ENCODE assay signal across 26 cellular contexts in genomic region chr18:73777356-73778051, GRCh38.
A peak's percentile ranks its signal among the peaks of the same experiment; 100 is the strongest.
DNase-seq lines count a peak whose midpoint lies in the region; ATAC-seq, FAIRE-seq and TF ChIP-seq lines count a peak whose summit lies in the region.
"Had no signal": no experiment of that assay in that cellular context is flagged by ENCODE, and none has a peak within 500 bp of the region (broad histone marks: within the 10 kb centered on the region; RNA-seq: fewer than 3 reads in every experiment).

No MANE protein-coding gene starts in this region.

- no peak overlapping the region; the same call in 1 of the 2 replicates for H3K4me2 ChIP-seq in DND-41 (ENCODE audit: insufficient read depth, low read length)
- no peak overlapping the region for H3K4me2 ChIP-seq in astrocyte (ENCODE audit: low read length)
- H3K4me2 ChIP-seq in keratinocyte (ENCODE audit: control insufficient read depth, extremely low read depth, insufficient read depth, low read depth, low read length), result no peak overlapping the region
- H3K4me2 ChIP-seq: KMS-11, PC-9 had no signal

- no peaks in the 10 kb centered on the region for H3K36me3 Mint-ChIP-seq in astrocyte (ENCODE audit: low read depth, unreplicated experiment)
- H3K36me3 Mint-ChIP-seq: CD14-positive monocyte; CD8-positive, alpha-beta memory T cell had no signal

- H3K4me3 Mint-ChIP-seq in astrocyte (ENCODE audit: unreplicated experiment), result no peak overlapping the region
- H3K4me3 Mint-ChIP-seq: B cell; CD14-positive monocyte; CD8-positive, alpha-beta memory T cell; HFFc6 had no signal

- H2AFZ ChIP-seq in DND-41 (ENCODE audit: low read depth, low read length) (peak overlapping the region; percentile 47; the same call in 1 of the 2 replicates), astrocyte (ENCODE audit: low read depth, low read length) (no peak overlapping the region), keratinocyte (ENCODE audit: control insufficient read depth, low read length) (peak overlapping the region; percentile 31)
- H2AFZ ChIP-seq: PC-9 had no signal

- H3K36me3 ChIP-seq in DND-41 (ENCODE audit: insufficient read depth, low read length), result no peaks in the 10 kb centered on the region
- H3K36me3 ChIP-seq in astrocyte (ENCODE audit: insufficient read depth, low read length), result no peaks in the 10 kb centered on the region
- H3K36me3 ChIP-seq in keratinocyte (ENCODE audit: control insufficient read depth in 2 of 2, extremely low read depth in 1 of 2, insufficient read depth in 2 of 2, low read length in 2 of 2), result no peaks in the 10 kb centered on the region
- H3K36me3 ChIP-seq: HAP-1 had no signal

- H3K9me3 Mint-ChIP-seq in astrocyte (ENCODE audit: unreplicated experiment), result no peaks in the 10 kb centered on the region
- H3K9me3 Mint-ChIP-seq: HFFc6 had no signal

- peaks cover 3% of the 10 kb centered on the region for H3K4me1 Mint-ChIP-seq in astrocyte (ENCODE audit: low read depth, unreplicated experiment)
- H3K4me1 Mint-ChIP-seq: B cell; CD8-positive, alpha-beta memory T cell had no signal

- TF ChIP-seq CTCF in DND-41 (IDR thresholded peaks at IDR 0.05; ENCODE audit: borderline replicate concordance, extremely low read depth, low read length, poor library complexity, severe bottlenecking) (no peak), astrocyte (IDR thresholded peaks at IDR 0.05; ENCODE audit: insufficient read depth, low read depth, low read length) (no peak), keratinocyte (optimal IDR thresholded peaks at IDR 0.05 in 1 of 3, IDR thresholded peaks at IDR 0.05 in 1 of 3, conservative IDR thresholded peaks at IDR 0.05 in 1 of 3; ENCODE audit: extremely low read depth in 1 of 3, insufficient read depth in 2 of 3, low read length in 3 of 3) (no peak), GM13976 (IDR thresholded peaks at IDR 0.05; ENCODE audit: borderline replicate concordance, control extremely low read depth, extremely low read depth, insufficient read depth, missing control alignments) (no peak)

- H3K9me3 ChIP-seq in DND-41 (ENCODE audit: insufficient read depth, low read length, severe bottlenecking) (no peaks in the 10 kb centered on the region), astrocyte (ENCODE audit: insufficient read depth, low read depth, low read length) (no peaks in the 10 kb centered on the region), keratinocyte (ENCODE audit: control insufficient read depth, low read depth, low read length) (no peaks in the 10 kb centered on the region)
- H3K9me3 ChIP-seq: HAP-1 had no signal

- dilution Hi-C loops in keratinocyte (cut with MboI; ENCODE audit: extremely low pct_ligation_motif_present, low sequenced_read_pairs), result no loop called here

- H3K9ac ChIP-seq in DND-41 (ENCODE audit: low read depth, low read length), result no peak overlapping the region; the same call in 1 of the 2 replicates
- H3K9ac ChIP-seq in astrocyte (ENCODE audit: low read length), result no peak overlapping the region
- H3K9ac ChIP-seq in keratinocyte (ENCODE audit: control insufficient read depth, extremely low read depth, insufficient read depth, low read length), result no peak overlapping the region
- H3K9ac ChIP-seq: KMS-11 had no signal

- H3K27ac ChIP-seq in DND-41 (ENCODE audit: low read length) (peak overlapping the region; percentile 72), astrocyte (ENCODE audit: low read depth, low read length) (no peak overlapping the region), keratinocyte (ENCODE audit: control insufficient read depth, insufficient read depth, low read length) (no peak overlapping the region)
- H3K27ac ChIP-seq: KMS-11, PC-9 had no signal

- H3K4me1 ChIP-seq in DND-41 (ENCODE audit: insufficient read depth, low read length) (peaks cover 28% of the 10 kb centered on the region), astrocyte (ENCODE audit: insufficient read depth, low read length) (no peaks in the 10 kb centered on the region), keratinocyte (ENCODE audit: control insufficient read depth, extremely low read depth, insufficient read depth, low read length) (peaks cover 16% of the 10 kb centered on the region)
- H3K4me1 ChIP-seq: HAP-1 had no signal

- DNase-seq in DND-41 (no peak), astrocyte (ENCODE audit: low read depth) (no peak), keratinocyte (ENCODE audit: low read depth, low spot score) (no peak), GM13976 (ENCODE audit: low spot score) (no peak), SIG-M5 (lab: John Stamatoyannopoulos, UW) (no peak), middle frontal gyrus (ENCODE audit: extremely low spot score, low spot score) (no peak)
- DNase-seq in Jurkat, Clone E6-1 (ENCODE audit: low read depth, low spot score), result peak; percentile 54
- DNase-seq: CD8-positive, alpha-beta memory T cell; DMS79 treated with DMSO at 0.1 percent for 48 hours; GOT3; HFFc6; NCI-H1092 treated with DMSO at 0.1 percent for 48 hours; NCI-H1436; NCI-H187; NCI-H2081 treated with DMSO at 0.1 percent for 48 hours; NCI-H446 treated with DMSO at 0.1 percent for 48 hours; NCI-H526; NCI-H82; PC-9; Right ventricle myocardium superior; SW 1271 had no signal

- no peaks in the 10 kb centered on the region for H4K20me1 ChIP-seq in DND-41 (ENCODE audit: insufficient read depth, low read length)
- H4K20me1 ChIP-seq in astrocyte (ENCODE audit: insufficient read depth, low read length), result no peaks in the 10 kb centered on the region
- H4K20me1 ChIP-seq in keratinocyte (ENCODE audit: control insufficient read depth, extremely low read depth, insufficient read depth, low read length), result no peaks in the 10 kb centered on the region

- in situ Hi-C loops in GM13976 (cut with MboI; ENCODE audit: low sequenced_read_pairs, unreplicated experiment), result no loop called here

- ATAC-seq in DND-41 (ENCODE audit: insufficient read depth, low read depth), result peak; percentile 74
- no peak for ATAC-seq in HG02763 (IDR thresholded peaks at IDR 0.05; ENCODE audit: unreplicated experiment)

- H3K27me3 Mint-ChIP-seq in astrocyte (ENCODE audit: low read depth, unreplicated experiment), result no peaks in the 10 kb centered on the region
- H3K27me3 Mint-ChIP-seq: B cell had no signal

- H3K27ac Mint-ChIP-seq in astrocyte (ENCODE audit: unreplicated experiment), result no peak overlapping the region
- H3K27ac Mint-ChIP-seq: B cell; CD14-positive monocyte; CD8-positive, alpha-beta memory T cell; HFFc6 had no signal

- H3K27me3 ChIP-seq in DND-41 (ENCODE audit: insufficient read depth, low read length, poor library complexity) (no peaks in the 10 kb centered on the region), astrocyte (ENCODE audit: insufficient read depth, low read length) (no peaks in the 10 kb centered on the region), keratinocyte (ENCODE audit: control insufficient read depth, extremely low read depth, insufficient read depth, low read length) (no peaks in the 10 kb centered on the region)

- H3K4me3 ChIP-seq in DND-41 (ENCODE audit: low read depth in 1 of 2, low read length in 2 of 2) (no peak overlapping the region), astrocyte (ENCODE audit: insufficient read depth, low read depth, low read length) (no peak overlapping the region), keratinocyte (ENCODE audit: control insufficient read depth in 2 of 3, extremely low read depth in 1 of 3, insufficient read depth in 2 of 3, low read depth in 1 of 3, low read length in 3 of 3) (no peak overlapping the region)
- no peak overlapping the region for H3K4me3 ChIP-seq in Jurkat, Clone E6-1 (ENCODE audit: low read length)
- H3K4me3 ChIP-seq: HAP-1, PC-9 had no signal

- FAIRE-seq in astrocyte (lab: Jason Lieb, UNC) (peak; percentile 39), keratinocyte (lab: Jason Lieb, UNC) (peak; percentile 52)

- H3K9me1 ChIP-seq in keratinocyte (ENCODE audit: control insufficient read depth, extremely low read depth, insufficient read depth, low read length), result no peaks in the 10 kb centered on the region

- H3K79me2 ChIP-seq in DND-41 (ENCODE audit: insufficient read depth, low read length) (no peaks in the 10 kb centered on the region), astrocyte (ENCODE audit: insufficient read depth, low read length) (no peaks in the 10 kb centered on the region), keratinocyte (ENCODE audit: control insufficient read depth, insufficient read depth, low read length) (no peaks in the 10 kb centered on the region)
